Comparison of ENCODE assay signal across 1 cellular context in the genomic region with DNA sequence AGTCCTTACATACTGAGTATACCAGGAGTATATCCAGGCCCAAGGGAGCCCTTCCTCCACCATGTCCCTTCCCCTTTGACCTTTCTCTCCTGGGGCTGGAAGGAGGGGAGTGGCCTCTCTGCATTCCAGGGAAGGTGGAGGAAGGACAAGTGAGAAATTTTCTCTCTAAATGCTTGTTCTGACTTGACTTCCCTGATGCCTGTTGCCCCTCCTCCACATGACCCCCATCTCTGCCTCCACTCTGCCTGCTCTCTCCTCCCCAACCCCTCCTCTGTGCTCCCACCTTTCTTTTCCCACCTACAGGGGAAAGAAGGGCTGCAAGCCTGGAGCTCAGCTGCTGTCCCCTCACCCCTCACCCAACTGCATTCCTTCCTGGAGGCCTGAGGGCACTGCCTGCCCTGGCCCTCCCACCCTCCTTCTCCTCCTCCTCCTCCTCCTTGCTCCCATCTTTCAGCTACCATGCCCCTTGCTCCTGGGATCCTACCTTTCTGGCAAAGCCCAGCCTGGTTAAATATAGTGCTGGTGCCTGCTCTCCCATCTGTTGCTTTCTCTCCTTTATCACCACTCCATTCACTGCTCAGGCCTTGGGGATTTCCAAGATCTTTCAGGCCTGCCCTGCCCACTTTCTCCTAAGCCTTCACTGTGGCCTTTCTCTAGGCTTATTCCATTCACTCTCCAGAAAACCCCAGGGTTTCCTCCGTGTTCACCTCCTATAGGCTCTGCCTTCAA.
TF ChIP-seq lines count a peak whose summit lies in the region.

No MANE protein-coding gene starts in this region.

TF ChIP-seq in A549, 52 proteins besides CTCF, POLR2A, EP300 and RAD21:
- no peak for TF ChIP-seq GATA3 (IDR thresholded peaks at IDR 0.05; ENCODE audit: borderline replicate concordance)
- no peak for TF ChIP-seq RNF2 (IDR thresholded peaks at IDR 0.05; ENCODE audit: borderline replicate concordance, low read depth)
- TF ChIP-seq, protein P1, sequence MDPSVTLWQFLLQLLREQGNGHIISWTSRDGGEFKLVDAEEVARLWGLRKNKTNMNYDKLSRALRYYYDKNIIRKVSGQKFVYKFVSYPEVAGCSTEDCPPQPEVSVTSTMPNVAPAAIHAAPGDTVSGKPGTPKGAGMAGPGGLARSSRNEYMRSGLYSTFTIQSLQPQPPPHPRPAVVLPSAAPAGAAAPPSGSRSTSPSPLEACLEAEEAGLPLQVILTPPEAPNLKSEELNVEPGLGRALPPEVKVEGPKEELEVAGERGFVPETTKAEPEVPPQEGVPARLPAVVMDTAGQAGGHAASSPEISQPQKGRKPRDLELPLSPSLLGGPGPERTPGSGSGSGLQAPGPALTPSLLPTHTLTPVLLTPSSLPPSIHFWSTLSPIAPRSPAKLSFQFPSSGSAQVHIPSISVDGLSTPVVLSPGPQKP (IDR thresholded peaks at IDR 0.05; ENCODE audit: low read depth, low read length), result no peak
- TF ChIP-seq NR3C1 (IDR thresholded peaks at IDR 0.05), result no peak
- no peak for TF ChIP-seq FOSL2 (IDR thresholded peaks at IDR 0.05)
- no peak for TF ChIP-seq FOSL2 (CRISPR knock-in tag; IDR thresholded peaks at IDR 0.05)
- TF ChIP-seq, protein P2, sequence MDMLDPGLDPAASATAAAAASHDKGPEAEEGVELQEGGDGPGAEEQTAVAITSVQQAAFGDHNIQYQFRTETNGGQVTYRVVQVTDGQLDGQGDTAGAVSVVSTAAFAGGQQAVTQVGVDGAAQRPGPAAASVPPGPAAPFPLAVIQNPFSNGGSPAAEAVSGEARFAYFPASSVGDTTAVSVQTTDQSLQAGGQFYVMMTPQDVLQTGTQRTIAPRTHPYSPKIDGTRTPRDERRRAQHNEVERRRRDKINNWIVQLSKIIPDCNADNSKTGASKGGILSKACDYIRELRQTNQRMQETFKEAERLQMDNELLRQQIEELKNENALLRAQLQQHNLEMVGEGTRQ (IDR thresholded peaks at IDR 0.05), result no peak
- TF ChIP-seq, protein P3, sequence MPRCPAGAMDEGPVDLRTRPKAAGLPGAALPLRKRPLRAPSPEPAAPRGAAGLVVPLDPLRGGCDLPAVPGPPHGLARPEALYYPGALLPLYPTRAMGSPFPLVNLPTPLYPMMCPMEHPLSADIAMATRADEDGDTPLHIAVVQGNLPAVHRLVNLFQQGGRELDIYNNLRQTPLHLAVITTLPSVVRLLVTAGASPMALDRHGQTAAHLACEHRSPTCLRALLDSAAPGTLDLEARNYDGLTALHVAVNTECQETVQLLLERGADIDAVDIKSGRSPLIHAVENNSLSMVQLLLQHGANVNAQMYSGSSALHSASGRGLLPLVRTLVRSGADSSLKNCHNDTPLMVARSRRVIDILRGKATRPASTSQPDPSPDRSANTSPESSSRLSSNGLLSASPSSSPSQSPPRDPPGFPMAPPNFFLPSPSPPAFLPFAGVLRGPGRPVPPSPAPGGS (IDR thresholded peaks at IDR 0.05), result no peak
- no peak for TF ChIP-seq HOXB5 (CRISPR knock-in tag; IDR thresholded peaks at IDR 0.05)
- TF ChIP-seq, protein P4, sequence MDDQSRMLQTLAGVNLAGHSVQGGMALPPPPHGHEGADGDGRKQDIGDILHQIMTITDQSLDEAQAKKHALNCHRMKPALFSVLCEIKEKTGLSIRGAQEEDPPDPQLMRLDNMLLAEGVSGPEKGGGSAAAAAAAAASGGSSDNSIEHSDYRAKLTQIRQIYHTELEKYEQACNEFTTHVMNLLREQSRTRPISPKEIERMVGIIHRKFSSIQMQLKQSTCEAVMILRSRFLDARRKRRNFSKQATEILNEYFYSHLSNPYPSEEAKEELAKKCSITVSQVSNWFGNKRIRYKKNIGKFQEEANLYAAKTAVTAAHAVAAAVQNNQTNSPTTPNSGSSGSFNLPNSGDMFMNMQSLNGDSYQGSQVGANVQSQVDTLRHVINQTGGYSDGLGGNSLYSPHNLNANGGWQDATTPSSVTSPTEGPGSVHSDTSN (IDR thresholded peaks at IDR 0.05), result no peak
